In the genomic region with DNA sequence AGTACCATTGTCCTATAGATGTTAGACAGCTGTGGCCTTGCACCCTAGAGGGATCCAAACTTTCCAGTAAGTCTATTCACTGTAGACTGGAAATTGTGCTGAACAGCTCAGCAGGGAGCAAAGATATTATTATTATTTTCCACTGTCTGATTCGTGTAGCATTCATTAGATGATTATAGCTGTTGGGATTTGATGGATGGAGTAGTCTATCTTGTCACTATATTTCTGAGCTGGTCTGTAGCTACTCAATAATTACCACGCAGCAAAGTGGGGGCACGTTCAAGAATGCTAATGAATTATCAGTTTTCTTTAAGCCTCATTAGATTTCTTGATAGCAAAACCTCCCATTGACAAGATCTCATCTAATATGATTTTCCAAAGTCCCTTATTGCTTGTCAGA, we compare ENCODE assay signal across 34 cellular contexts.
"Had no signal": no experiment of that assay in that cellular context is flagged by ENCODE, and none has a peak within 500 bp of the region (broad histone marks: within the 10 kb centered on the region; RNA-seq: fewer than 3 reads in every experiment).

No MANE protein-coding gene starts in this region.

- H3K36me3 ChIP-seq: adrenal gland, ascending aorta, brain microvascular endothelial cell, breast epithelium, cardiac muscle cell had no signal

- H3K27me3 ChIP-seq: adrenal gland, ascending aorta, body of pancreas, brain microvascular endothelial cell, breast epithelium, cardiac muscle cell had no signal

- H3K9me3 ChIP-seq: adrenal gland, ascending aorta, body of pancreas had no signal

- ATAC-seq: activated naive CD4-positive, alpha-beta T cell treated with anti-CD3 and anti-CD28 coated beads, Interleukin-2, amount 50 U/mL, for 72 hours; activated naive CD8-positive, alpha-beta T cell treated with anti-CD3 and anti-CD28 coated beads, Interleukin-2, amount 50 U/mL, for 24 hours; activated T-cell treated with anti-CD3 and anti-CD28 coated beads, Interleukin-2, amount 50 U/mL, for 4 hours; activated T-cell treated with anti-CD3 and anti-CD28 coated beads, Interleukin-2, amount 50 U/mL, for 72 hours; activated T-helper 17 cell treated with anti-CD3 and anti-CD28 coated beads, Interleukin-2, amount 50 U/mL, for 72 hours; body of pancreas had no signal

- H3K4me1 ChIP-seq: adrenal gland, ascending aorta, body of pancreas, breast epithelium had no signal

- DNase-seq: activated effector memory CD4-positive, alpha-beta T cell treated with anti-CD3 and anti-CD28 coated beads, Interleukin-2, amount 50 U/mL, for 16 hours; activated effector memory CD4-positive, alpha-beta T cell treated with Interleukin-2 at 50 U/mL for 16 hours; activated gamma-delta T cell; activated gamma-delta T cell treated with Interleukin-2 at 50 U/mL for 16 hours; activated naive CD4-positive, alpha-beta T cell; activated naive CD4-positive, alpha-beta T cell treated with anti-CD3 and anti-CD28 coated beads for 36 hours; activated naive CD4-positive, alpha-beta T cell treated with anti-CD3 and anti-CD28 coated beads, Interleukin-2, amount 10 ng/mL, durations not matched to agents 7 days and 5 days; activated naive CD4-positive, alpha-beta T cell treated with anti-CD3 and anti-CD28 coated beads, Interleukin-2, amount 50 U/mL, for 16 hours; activated naive CD4-positive, alpha-beta T cell treated with Interleukin-2 at 50 U/mL for 16 hours; activated naive CD8-positive, alpha-beta T cell treated with anti-CD3 and anti-CD28 coated beads for 36 hours; activated naive CD8-positive, alpha-beta T cell treated with anti-CD3 and anti-CD28 coated beads, Interleukin-2, amount 10 ng/mL, durations not matched to agents 7 days and 5 days; activated naive CD8-positive, alpha-beta T cell treated with anti-CD3 and anti-CD28 coated beads, Interleukin-2, amount 50 U/mL, for 24 hours; activated T-cell treated with anti-CD3 and anti-CD28 coated beads, Interleukin-2, amount 50 U/mL, for 1 hour; activated T-cell treated with anti-CD3 and anti-CD28 coated beads, Interleukin-2, amount 50 U/mL, for 24 hours; activated T-cell treated with anti-CD3 and anti-CD28 coated beads, Interleukin-2, amount 50 U/mL, for 4 hours; activated T-cell treated with anti-CD3 and anti-CD28 coated beads, Interleukin-2, amount 50 U/mL, for 48 hours; activated T-cell treated with anti-CD3 and anti-CD28 coated beads, Interleukin-2, amount 50 U/mL, for 72 hours; adrenal gland; amniotic stem cell; amygdala; anterior cingulate cortex; aorta; body of pancreas; brain microvascular endothelial cell; caudate nucleus; central memory CD4-positive, alpha-beta T cell; cerebellar nuclear complex had no signal

- H3K4me3 ChIP-seq: adrenal gland, ascending aorta, body of pancreas, breast epithelium, cardiac muscle cell had no signal

- H3K27ac ChIP-seq: adrenal gland, ascending aorta, body of pancreas, brain microvascular endothelial cell, breast epithelium, cardiac muscle cell had no signal

- FAIRE-seq: astrocyte, bronchial epithelial cell had no signal
